ENCODE assay signal across 8 cellular contexts in genomic region chr6:70411948-70412796, GRCh38. TPM values are rescaled to one million over a fixed set of nuclear protein-coding genes. Genes with fewer than 3 reads are reported as not detected.
DNase-seq lines count a peak whose midpoint lies in the region; ATAC-seq, FAIRE-seq and TF ChIP-seq lines count a peak whose summit lies in the region.

No MANE protein-coding gene starts in this region.

- peaks cover 2% of the 10 kb centered on the region; the same call in 1 of the 2 replicates for H3K79me2 ChIP-seq in DND-41 (ENCODE audit: insufficient read depth, low read length)
- peaks cover 21% of the 10 kb centered on the region for H3K79me2 ChIP-seq in PC-9 (ENCODE audit: low read depth)

- H3K4me3 ChIP-seq in DND-41 (ENCODE audit: low read depth in 1 of 2, low read length in 2 of 2) (peak overlapping the region; percentile 77 to 90), PC-9 (peak overlapping the region; percentile 76), epithelial cell of proximal tubule (ENCODE audit: low read depth, low read length) (peak overlapping the region; percentile 71), pancreas (peak overlapping the region; percentile 67 to 89 (median 84))

- H3K4me2 ChIP-seq in DND-41 (ENCODE audit: insufficient read depth, low read length) (peak overlapping the region; percentile 71), PC-9 (peak overlapping the region; percentile 87)

- ATAC-seq in DND-41 (ENCODE audit: insufficient read depth, low read depth) = no peak
- no peak for ATAC-seq in pancreas
- no peak for ATAC-seq in GM18870 (IDR thresholded peaks at IDR 0.05; ENCODE audit: unreplicated experiment)
- ATAC-seq in HG03039 (IDR thresholded peaks at IDR 0.05; ENCODE audit: unreplicated experiment) = no peak

- POLR2A ChIA-PET in PC-9 (lab: Charles Lee; ENCODE audit: unreplicated experiment) = interaction anchor here (1.9 kb wide), 1 partner anchor 13 kb away, joined by 33 read pairs; no protein-coding TSS in a partner anchor

- DNase-seq in DND-41 (no peak), PC-9 (no peak), epithelial cell of proximal tubule (ENCODE audit: low read depth) (no peak), pancreas (no peak), NCI-H524 treated with DMSO at 0.1 percent for 48 hours (lab: John Stamatoyannopoulos, UW) (no peak), cerebellar cortex (ENCODE audit: low spot score) (no peak)

- peak overlapping the region; percentile 71 for H3K9ac ChIP-seq in DND-41 (ENCODE audit: low read depth, low read length)

- FAIRE-seq in pancreas (lab: Jason Lieb, UNC) = no peak

- H3K27me3 ChIP-seq in DND-41 (ENCODE audit: insufficient read depth, low read length, poor library complexity) = no peaks in the 10 kb centered on the region
- no peaks in the 10 kb centered on the region for H3K27me3 ChIP-seq in PC-9 (ENCODE audit: insufficient read depth, low read depth)
- no peaks in the 10 kb centered on the region for H3K27me3 ChIP-seq in pancreas

- H3K9me2 ChIP-seq in PC-9 (ENCODE audit: insufficient read depth) = no peaks in the 10 kb centered on the region

- H3K27ac ChIP-seq in DND-41 (ENCODE audit: low read length) = peak overlapping the region; percentile 85
- peak overlapping the region; percentile 43; the same call in 1 of the 2 replicates for H3K27ac ChIP-seq in PC-9
- H3K27ac ChIP-seq in pancreas = peak overlapping the region in 3 of 4 donors; percentile 53 to 83 (median 55)

- intact Hi-C loops in PC-9 (cut with micrococcal nuclease; ENCODE audit: unreplicated experiment) = loop anchor here (5.0 kb wide), 3 partner anchors 35 to 255 kb away; partner anchors contain the start of gene SMAP1
- intact Hi-C loops in pancreas (cut with DNase I) = no loop called here

- 90 to 92% methylated on average over 14 of the region's 14 CpGs for WGBS in pancreas, 2 donors

- no peaks in the 10 kb centered on the region; the same call in 1 of the 2 replicates for H3K36me3 ChIP-seq in DND-41 (ENCODE audit: insufficient read depth, low read length)
- H3K36me3 ChIP-seq in PC-9 (ENCODE audit: low read depth) = no peaks in the 10 kb centered on the region
- no peaks in the 10 kb centered on the region for H3K36me3 ChIP-seq in pancreas

- TF ChIP-seq CTCF in DND-41 (IDR thresholded peaks at IDR 0.05; ENCODE audit: borderline replicate concordance, extremely low read depth, low read length, poor library complexity, severe bottlenecking) (no peak), PC-9 (conservative IDR thresholded peaks at IDR 0.05) (no peak), epithelial cell of proximal tubule (conservative IDR thresholded peaks at IDR 0.05; ENCODE audit: low read depth, low read length) (no peak), pancreas (IDR thresholded peaks at IDR 0.05) (no peak)

- H3K4me1 ChIP-seq in DND-41 (ENCODE audit: insufficient read depth, low read length) (peaks cover 24% of the 10 kb centered on the region), PC-9 (replicated peaks; ENCODE audit: insufficient read depth) (peaks cover 31% of the 10 kb centered on the region), pancreas (peaks cover 0 to 16% (median 6%) of the 10 kb centered on the region in 3 donors)

- BruUV-seq in PC-9 (replicated peaks; lab: Mats Ljungman, UMichigan) = no TSS peak

- H2AFZ ChIP-seq in DND-41 (ENCODE audit: low read depth, low read length) = peak overlapping the region; percentile 96
- H2AFZ ChIP-seq in PC-9 = peak overlapping the region; percentile 100

- no peaks in the 10 kb centered on the region for H4K20me1 ChIP-seq in DND-41 (ENCODE audit: insufficient read depth, low read length)
- no peaks in the 10 kb centered on the region for H4K20me1 ChIP-seq in PC-9 (ENCODE audit: insufficient read depth)

- no peaks in the 10 kb centered on the region for H3K9me3 ChIP-seq in DND-41 (ENCODE audit: insufficient read depth, low read length, severe bottlenecking)
- H3K9me3 ChIP-seq in PC-9 (ENCODE audit: insufficient read depth, low read depth) = no peaks in the 10 kb centered on the region
- H3K9me3 ChIP-seq in pancreas = no peaks in the 10 kb centered on the region

- H3F3A ChIP-seq in PC-9 (ENCODE audit: insufficient read depth, low read depth) = 0 out of 2 replicates have a peak, but pooled peaks cover 6% of the 10 kb centered on the region

- CTCF ChIA-PET in PC-9 (lab: Charles Lee) = interaction anchor here (2.1 kb wide), 1 partner anchor 43 kb away, joined by 5 read pairs; no protein-coding TSS in a partner anchor

RNA-seq across cellular contexts. Expression of gene FAM135A, which starts 1.1 kb away (rescaled TPM):
- total RNA-seq in PC-9 (2021) = 16.0 and 16.7 TPM in 2 replicates
- 18.4 and 25.1 TPM in 2 replicates for total RNA-seq in epithelial cell of proximal tubule
- 10 to 100 TPM in 2 of 6 donors, 1 to 10 TPM in 4; 7.7 to 14.4 (median 8.4) TPM for total RNA-seq in pancreas
- polyA plus RNA-seq in pancreas = 10 to 100 TPM in 1 of 2 donors, 1 to 10 TPM in 1; 7.5 to 13.1 TPM
